8 cellular contexts compared by ENCODE assay signal in genomic region chr14:23568600-23569310, GRCh38. TPM values are rescaled to one million over a fixed set of nuclear protein-coding genes. Genes with fewer than 3 reads are reported as not detected.
DNase-seq lines count a peak whose midpoint lies in the region; ATAC-seq and TF ChIP-seq lines count a peak whose summit lies in the region.

No MANE protein-coding gene starts in this region.

- no peak for DNase-seq in activated CD4-positive, alpha-beta T cell treated with anti-CD3 and anti-CD28 coated beads, Interleukin-2, amount 10 ng/mL, durations not matched to agents 24 days and 14 days
- DNase-seq in activated CD4-positive, alpha-beta T cell treated with anti-CD3 and anti-CD28 coated beads for 48 hours, result no peak
- peak; percentile 61 for DNase-seq in NCI-H2171 treated with DMSO at 0.1 percent for 48 hours (lab: John Stamatoyannopoulos, UW)
- no peak for DNase-seq in astrocyte of the spinal cord (ENCODE audit: low read depth, low spot score)
- peak; percentile 65 for DNase-seq in neural progenitor cell (ENCODE audit: low spot score)
- no peak for DNase-seq in HK-2 (ENCODE audit: unreplicated experiment)
- DNase-seq in SW 1271 (lab: John Stamatoyannopoulos, UW), result no peak

- no peak for ATAC-seq in HG03045 (IDR thresholded peaks at IDR 0.05; ENCODE audit: unreplicated experiment)

- no peaks in the 10 kb centered on the region for H3K9me3 Mint-ChIP-seq in activated CD4-positive, alpha-beta T cell treated with anti-CD3 and anti-CD28 coated beads, Interleukin-2, amount 10 ng/mL, durations not matched to agents 24 days and 14 days
- no peaks in the 10 kb centered on the region for H3K9me3 Mint-ChIP-seq in neural progenitor cell

- H3K27ac Mint-ChIP-seq in activated CD4-positive, alpha-beta T cell treated with anti-CD3 and anti-CD28 coated beads, Interleukin-2, amount 10 ng/mL, durations not matched to agents 24 days and 14 days, result peak overlapping the region; percentile 98
- H3K27ac Mint-ChIP-seq in neural progenitor cell, result peak overlapping the region; percentile 20

- no peaks in the 10 kb centered on the region for H3K9me3 ChIP-seq in neural progenitor cell (ENCODE audit: low read depth)

- H3K4me1 Mint-ChIP-seq in activated CD4-positive, alpha-beta T cell treated with anti-CD3 and anti-CD28 coated beads, Interleukin-2, amount 10 ng/mL, durations not matched to agents 24 days and 14 days, result peaks cover 38% of the 10 kb centered on the region
- peaks cover 49% of the 10 kb centered on the region for H3K4me1 Mint-ChIP-seq in neural progenitor cell

- no peak overlapping the region for H3K27ac ChIP-seq in neural progenitor cell

- no peak overlapping the region for H3K4me3 ChIP-seq in astrocyte of the spinal cord (ENCODE audit: low read depth, low read length)
- no peak overlapping the region for H3K4me3 ChIP-seq in neural progenitor cell

- H3K9ac ChIP-seq in neural progenitor cell, result no peak overlapping the region

- no peaks in the 10 kb centered on the region for H3K27me3 ChIP-seq in neural progenitor cell

- intact Hi-C loops in activated CD4-positive, alpha-beta T cell treated with anti-CD3 and anti-CD28 coated beads, Interleukin-2, amount 10 ng/mL, durations not matched to agents 24 days and 14 days (cut with micrococcal nuclease), result loop anchor here (10.0 kb wide), 1 partner anchor 876 kb away; the partner anchor contains the start of gene SDR39U1

- peaks cover 5% of the 10 kb centered on the region for H3K27me3 Mint-ChIP-seq in activated CD4-positive, alpha-beta T cell treated with anti-CD3 and anti-CD28 coated beads, Interleukin-2, amount 10 ng/mL, durations not matched to agents 24 days and 14 days
- peaks cover 12% of the 10 kb centered on the region for H3K27me3 Mint-ChIP-seq in neural progenitor cell (ENCODE audit: insufficient read depth, low read depth)

- H4K20me1 ChIP-seq in neural progenitor cell (ENCODE audit: low read depth), result peaks cover 3% of the 10 kb centered on the region

- TF ChIP-seq CTCF in astrocyte of the spinal cord (IDR thresholded peaks at IDR 0.05; ENCODE audit: low read depth, low read length) (peak; percentile 48), neural progenitor cell (IDR thresholded peaks at IDR 0.05) (peak; percentile 68)

- peak overlapping the region; percentile 86 for H3K4me2 ChIP-seq in neural progenitor cell

- peak overlapping the region; percentile 99 for H3K4me3 Mint-ChIP-seq in activated CD4-positive, alpha-beta T cell treated with anti-CD3 and anti-CD28 coated beads, Interleukin-2, amount 10 ng/mL, durations not matched to agents 24 days and 14 days
- H3K4me3 Mint-ChIP-seq in neural progenitor cell, result peak overlapping the region; percentile 90

- in situ Hi-C loops in astrocyte of the spinal cord (cut with HindIII; ENCODE audit: low sequenced_read_pairs), result no loop called here

- peaks cover 27% of the 10 kb centered on the region for H3F3A ChIP-seq in neural progenitor cell (ENCODE audit: low read depth)

- peaks cover 10% of the 10 kb centered on the region for H3K79me2 ChIP-seq in neural progenitor cell (ENCODE audit: low read depth)

- peaks cover 27% of the 10 kb centered on the region for H3K36me3 Mint-ChIP-seq in activated CD4-positive, alpha-beta T cell treated with anti-CD3 and anti-CD28 coated beads, Interleukin-2, amount 10 ng/mL, durations not matched to agents 24 days and 14 days (ENCODE audit: low read depth)
- H3K36me3 Mint-ChIP-seq in neural progenitor cell, result no peaks in the 10 kb centered on the region

- peaks cover 29% of the 10 kb centered on the region for H3K4me1 ChIP-seq in neural progenitor cell

- no peaks in the 10 kb centered on the region for H3K36me3 ChIP-seq in neural progenitor cell

- H2AFZ ChIP-seq in neural progenitor cell (replicated peaks), result no peak overlapping the region

RNA-seq across cellular contexts. Expression of gene AP1G2, which starts 1.2 kb away (rescaled TPM):
- 135 and 142 TPM in 2 replicates for total RNA-seq in activated CD4-positive, alpha-beta T cell treated with anti-CD3 and anti-CD28 coated beads, Interleukin-2, amount 10 ng/mL, durations not matched to agents 24 days and 14 days
- 65.4 and 126 TPM in 2 replicates for total RNA-seq in neural progenitor cell (ENCODE audit: low replicate concordance)

RNA-seq across cellular contexts. Expression of gene JPH4, which starts 9.8 kb away (rescaled TPM):
- total RNA-seq in activated CD4-positive, alpha-beta T cell treated with anti-CD3 and anti-CD28 coated beads, Interleukin-2, amount 10 ng/mL, durations not matched to agents 24 days and 14 days, result not detected in 2 replicates
- total RNA-seq in neural progenitor cell (ENCODE audit: low replicate concordance), result 3.2 and 13.5 TPM in 2 replicates

RNA-seq across cellular contexts. Expression of gene THTPA, which starts 12.7 kb away (rescaled TPM):
- 14.5 and 16.7 TPM in 2 replicates for total RNA-seq in activated CD4-positive, alpha-beta T cell treated with anti-CD3 and anti-CD28 coated beads, Interleukin-2, amount 10 ng/mL, durations not matched to agents 24 days and 14 days
- total RNA-seq in neural progenitor cell (ENCODE audit: low replicate concordance), result 7.7 and 17.0 TPM in 2 replicates

RNA-seq across cellular contexts. Expression of gene ZFHX2, which starts 17.2 kb away (rescaled TPM):
- 1.8 and 2.8 TPM in 2 replicates for total RNA-seq in activated CD4-positive, alpha-beta T cell treated with anti-CD3 and anti-CD28 coated beads, Interleukin-2, amount 10 ng/mL, durations not matched to agents 24 days and 14 days
- total RNA-seq in neural progenitor cell (ENCODE audit: low replicate concordance), result 0.90 and 2.2 TPM in 2 replicates

Comparison
In these comparisons a context has a peak if more than half of its experiments do, and no peak if none do; other contexts are left out.
1. DNase-seq: peak in NCI-H2171 treated with DMSO at 0.1 percent for 48 hours (single experiment) and neural progenitor cell (single experiment); none in activated CD4-positive, alpha-beta T cell treated with anti-CD3 and anti-CD28 coated beads, Interleukin-2, amount 10 ng/mL, durations not matched to agents 24 days and 14 days (single experiment), activated CD4-positive, alpha-beta T cell treated with anti-CD3 and anti-CD28 coated beads for 48 hours (single experiment), astrocyte of the spinal cord (single experiment), HK-2 (single experiment) and SW 1271 (0 of 2).